Comparison of ENCODE assay signal across 8 cellular contexts in genomic region chr3:134487406-134487805, GRCh38. TPM values are rescaled to one million over a fixed set of nuclear protein-coding genes. Genes with fewer than 3 reads are reported as not detected.
A peak's percentile ranks its signal among the peaks of the same experiment; 100 is the strongest.
DNase-seq lines count a peak whose midpoint lies in the region; ATAC-seq and TF ChIP-seq lines count a peak whose summit lies in the region.

No MANE protein-coding gene starts in this region.

- peaks cover 30% of the 10 kb centered on the region for H3K36me3 Mint-ChIP-seq in activated CD8-positive, alpha-beta T cell treated with anti-CD3 and anti-CD28 coated beads for 36 hours (ENCODE audit: low read depth)

- no peak overlapping the region for H4K8ac ChIP-seq in mesendoderm (ENCODE audit: low read depth, low read length)

- DNase-seq in GM06990 (ENCODE audit: extremely low read depth, insufficient read length) = peak; percentile 60
- DNase-seq in activated CD8-positive, alpha-beta T cell treated with anti-CD3 and anti-CD28 coated beads for 36 hours = no peak
- DNase-seq in mesendoderm = no peak
- no peak for DNase-seq in COR-L47 (lab: John Stamatoyannopoulos, UW)
- DNase-seq in A172 (ENCODE audit: low spot score) = no peak

- no peak overlapping the region for H3K27ac ChIP-seq in mesendoderm (ENCODE audit: low read depth, low read length)

- H3K4me3 ChIP-seq in GM06990 (replicated peaks; ENCODE audit: low read depth, low read length) (peak overlapping the region; percentile 93), mesendoderm (ENCODE audit: low read length) (no peak overlapping the region)

- peaks cover 3% of the 10 kb centered on the region for H3K36me3 ChIP-seq in GM06990 (ENCODE audit: control insufficient read depth, insufficient read depth, low read length)
- H3K36me3 ChIP-seq in mesendoderm (ENCODE audit: control insufficient read depth, insufficient read depth, low read length) = no peaks in the 10 kb centered on the region

- H3K79me1 ChIP-seq in mesendoderm (ENCODE audit: low read length) = peaks cover 20% of the 10 kb centered on the region

- H3K27me3 ChIP-seq in GM06990 (replicated peaks; ENCODE audit: control insufficient read depth, insufficient read depth, low read length) = no peaks in the 10 kb centered on the region
- no peaks in the 10 kb centered on the region for H3K27me3 ChIP-seq in mesendoderm (ENCODE audit: insufficient read depth, low read length, poor library complexity)

- H3K4ac ChIP-seq in mesendoderm (ENCODE audit: low read depth, low read length) = no peak overlapping the region

- H3K4me2 ChIP-seq in mesendoderm (ENCODE audit: low read length) = no peak overlapping the region

- POLR2A ChIA-PET in activated CD8-positive, alpha-beta T cell treated with anti-CD3 and anti-CD28 coated beads for 36 hours (lab: Charles Lee) = no interaction called here

- WGBS in mesendoderm (ENCODE audit: extremely low coverage, insufficient coverage, low lambda C conversion rate) = 100% methylated on average over 1 of the region's 5 CpGs

- no peak for TF ChIP-seq CTCF in GM06990 (IDR thresholded peaks at IDR 0.05; ENCODE audit: insufficient read depth, low read length, poor library complexity, severe bottlenecking)
- no peak for TF ChIP-seq CTCF in activated CD8-positive, alpha-beta T cell treated with anti-CD3 and anti-CD28 coated beads for 36 hours (IDR thresholded peaks at IDR 0.05)

- H3K27ac Mint-ChIP-seq in activated CD8-positive, alpha-beta T cell treated with anti-CD3 and anti-CD28 coated beads for 36 hours = peak overlapping the region; percentile 99

- H3K9ac ChIP-seq in mesendoderm (ENCODE audit: low read length) = peak overlapping the region; percentile 25

- intact Hi-C loops in activated CD8-positive, alpha-beta T cell treated with anti-CD3 and anti-CD28 coated beads for 36 hours (cut with micrococcal nuclease) = no loop called here

- H3K4me1 Mint-ChIP-seq in activated CD8-positive, alpha-beta T cell treated with anti-CD3 and anti-CD28 coated beads for 36 hours (ENCODE audit: low read depth) = peaks cover 48% of the 10 kb centered on the region

- H4K5ac ChIP-seq in mesendoderm (ENCODE audit: low read length) = no peak overlapping the region

- H3K79me2 ChIP-seq in mesendoderm (ENCODE audit: control insufficient read depth, insufficient read depth, low read length) = peaks cover 23% of the 10 kb centered on the region

- no peaks in the 10 kb centered on the region for H3K27me3 Mint-ChIP-seq in activated CD8-positive, alpha-beta T cell treated with anti-CD3 and anti-CD28 coated beads for 36 hours

- H3K4me1 ChIP-seq in mesendoderm (ENCODE audit: control insufficient read depth, low read depth, low read length) = peaks cover 7% of the 10 kb centered on the region

- no peak overlapping the region for H3K18ac ChIP-seq in mesendoderm (ENCODE audit: low read length)

- H3K9me3 Mint-ChIP-seq in activated CD8-positive, alpha-beta T cell treated with anti-CD3 and anti-CD28 coated beads for 36 hours = no peaks in the 10 kb centered on the region

- CTCF ChIA-PET in activated CD8-positive, alpha-beta T cell treated with anti-CD3 and anti-CD28 coated beads for 36 hours (lab: Charles Lee) = interaction anchor here (1.0 to 8.0 kb wide), 4 partner anchors 9 to 180 kb away, joined by 3 to 68 read pairs (median 4); no protein-coding TSS in a partner anchor

- peak overlapping the region; percentile 26 for H3K56ac ChIP-seq in mesendoderm (ENCODE audit: low read length)

- H2BK15ac ChIP-seq in mesendoderm (replicated peaks; ENCODE audit: low read depth) = no peak overlapping the region

- peak overlapping the region; percentile 91 for H3K4me3 Mint-ChIP-seq in activated CD8-positive, alpha-beta T cell treated with anti-CD3 and anti-CD28 coated beads for 36 hours

- no peak overlapping the region for H2BK120ac ChIP-seq in mesendoderm (ENCODE audit: low read depth, low read length)

- no peak overlapping the region for H2BK5ac ChIP-seq in mesendoderm (ENCODE audit: low read length)

- no peak overlapping the region for H2AK5ac ChIP-seq in mesendoderm (ENCODE audit: low read length)

- ATAC-seq in HG03432 (IDR thresholded peaks at IDR 0.05; ENCODE audit: unreplicated experiment) = peak; percentile 15
- ATAC-seq in activated CD8-positive, alpha-beta T cell treated with anti-CD3 and anti-CD28 coated beads for 36 hours = no peak
- ATAC-seq in HG02623 (IDR thresholded peaks at IDR 0.05; ENCODE audit: unreplicated experiment) = no peak
- no peak for ATAC-seq in HG03520 (IDR thresholded peaks at IDR 0.05; ENCODE audit: unreplicated experiment)

- no peak overlapping the region for H3K23ac ChIP-seq in mesendoderm (ENCODE audit: low read length)

RNA-seq across cellular contexts. Expression of gene CEP63, which starts 1.5 kb away (rescaled TPM):
- total RNA-seq in activated CD8-positive, alpha-beta T cell treated with anti-CD3 and anti-CD28 coated beads for 36 hours = 10 to 100 TPM; 25.3 to 27.0 TPM
- 20.6 TPM for polyA plus RNA-seq in mesendoderm (2013, experiment 1 of 2)
- 21.0 TPM for polyA plus RNA-seq in mesendoderm (2013, experiment 2 of 2)
- total RNA-seq in A172 (2014; rRNA removed; shearing (Covaris generic)) = 26.2 and 27.8 TPM in 2 replicates

RNA-seq across cellular contexts. Expression of gene ANAPC13, which starts 1.6 kb away (rescaled TPM):
- total RNA-seq in activated CD8-positive, alpha-beta T cell treated with anti-CD3 and anti-CD28 coated beads for 36 hours = 10 to 100 TPM; 27.3 to 28.0 TPM
- polyA plus RNA-seq in mesendoderm (2013, experiment 1 of 2) = 28.0 TPM
- polyA plus RNA-seq in mesendoderm (2013, experiment 2 of 2) = 26.6 TPM
- total RNA-seq in A172 (2014; rRNA removed; shearing (Covaris generic)) = 123 and 171 TPM in 2 replicates
